ENCODE assay signal across 11 cellular contexts in genomic region chr14:93037354-93037753, GRCh38.
DNase-seq lines count a peak whose midpoint lies in the region; ATAC-seq and TF ChIP-seq lines count a peak whose summit lies in the region.
"Had no signal": no experiment of that assay in that cellular context is flagged by ENCODE, and none has a peak within 500 bp of the region (broad histone marks: within the 10 kb centered on the region; RNA-seq: fewer than 3 reads in every experiment).

No MANE protein-coding gene starts in this region.

- peaks cover 55 to 90% (median 72%) of the 10 kb centered on the region in 4 donors for H3K4me1 ChIP-seq in stomach

- POLR2A ChIA-PET in activated B cell treated with CpG ODN at 0.5 μM for 24 hours (lab: Charles Lee): no interaction called here

- no peak overlapping the region for H3K4me3 ChIP-seq in stomach

- peak overlapping the region in 4 of 5 donors; percentile 54 to 65 (median 56) for H3K27ac ChIP-seq in stomach

- TF ChIP-seq EP300 in stomach (IDR thresholded peaks at IDR 0.05): no peak

- CTCF ChIA-PET in activated B cell treated with CpG ODN at 0.5 μM for 24 hours (lab: Charles Lee): interaction anchor here (1.0 kb wide), 1 partner anchor 76 kb away, joined by 4 read pairs; no protein-coding TSS in a partner anchor

- H3K27ac Mint-ChIP-seq in activated B cell treated with CpG ODN at 0.5 μM for 24 hours: peak overlapping the region; percentile 30
- H3K27ac Mint-ChIP-seq in immature natural killer cell: peak overlapping the region; percentile 84 to 93 (median 90)

- H3K4me3 Mint-ChIP-seq in activated B cell treated with CpG ODN at 0.5 μM for 24 hours (no peak overlapping the region), immature natural killer cell (no peak overlapping the region)

- WGBS in stomach, 5 donors: 59 to 71% (median 60%) methylated on average over 6 of the region's 6 CpGs

- no peaks in the 10 kb centered on the region for H3K9me3 ChIP-seq in stomach

- H3K27me3 ChIP-seq in stomach: no peaks in the 10 kb centered on the region

- TF ChIP-seq CTCF in activated B cell treated with CpG ODN at 0.5 μM for 24 hours (IDR thresholded peaks at IDR 0.05): no peak
- no peak for TF ChIP-seq CTCF in stomach (IDR thresholded peaks at IDR 0.05)

- H3K4me1 Mint-ChIP-seq in activated B cell treated with CpG ODN at 0.5 μM for 24 hours: peaks cover 72% of the 10 kb centered on the region
- peaks cover 76 to 91% of the 10 kb centered on the region in 2 donors for H3K4me1 Mint-ChIP-seq in immature natural killer cell

- H3K36me3 ChIP-seq in stomach: no peaks in the 10 kb centered on the region

- H3K36me3 Mint-ChIP-seq in activated B cell treated with CpG ODN at 0.5 μM for 24 hours (ENCODE audit: low read depth): no peaks in the 10 kb centered on the region
- H3K36me3 Mint-ChIP-seq in immature natural killer cell: no peaks in the 10 kb centered on the region

- H3K27me3 Mint-ChIP-seq in activated B cell treated with CpG ODN at 0.5 μM for 24 hours (no peaks in the 10 kb centered on the region), immature natural killer cell (ENCODE audit: low read depth in 3 of 3) (peaks cover 0 to 13% (median 2%) of the 10 kb centered on the region in 3 donors)

- H3K9me3 Mint-ChIP-seq in activated B cell treated with CpG ODN at 0.5 μM for 24 hours: no peaks in the 10 kb centered on the region
- no peaks in the 10 kb centered on the region for H3K9me3 Mint-ChIP-seq in immature natural killer cell

- TF ChIP-seq POLR2A in stomach (IDR thresholded peaks at IDR 0.05): no peak

- intact Hi-C loops in activated B cell treated with CpG ODN at 0.5 μM for 24 hours (cut with micrococcal nuclease) (no loop called here), stomach (cut with DNase I; ENCODE audit: low total_unique reads) (no loop called here), posterior vena cava (cut with DNase I) (no loop called here)

- ATAC-seq in activated B cell treated with CpG ODN at 0.5 μM for 24 hours (ENCODE audit: low read depth): no peak
- ATAC-seq in GM21526 (IDR thresholded peaks at IDR 0.05; ENCODE audit: low FRiP score, unreplicated experiment): no peak
- ATAC-seq: PC-3 had no signal

- DNase-seq in NCI-H2171 treated with DMSO at 0.1 percent for 48 hours (lab: John Stamatoyannopoulos, UW) (peak; percentile 15), NCI-H2171 (lab: John Stamatoyannopoulos, UW) (no peak), activated B cell treated with CpG ODN at 0.5 μM for 24 hours (no peak), immature natural killer cell (no peak), stomach (no peak), SKM-1 treated with dmso at 0.1 percent for 144 hours (lab: John Stamatoyannopoulos, UW; ENCODE audit: unreplicated experiment) (no peak), posterior vena cava (ENCODE audit: low spot score) (no peak)
- DNase-seq: erythroblast, NCI-H2029 treated with DMSO at 0.1 percent for 48 hours, PC-3 had no signal
